In the genomic region with DNA sequence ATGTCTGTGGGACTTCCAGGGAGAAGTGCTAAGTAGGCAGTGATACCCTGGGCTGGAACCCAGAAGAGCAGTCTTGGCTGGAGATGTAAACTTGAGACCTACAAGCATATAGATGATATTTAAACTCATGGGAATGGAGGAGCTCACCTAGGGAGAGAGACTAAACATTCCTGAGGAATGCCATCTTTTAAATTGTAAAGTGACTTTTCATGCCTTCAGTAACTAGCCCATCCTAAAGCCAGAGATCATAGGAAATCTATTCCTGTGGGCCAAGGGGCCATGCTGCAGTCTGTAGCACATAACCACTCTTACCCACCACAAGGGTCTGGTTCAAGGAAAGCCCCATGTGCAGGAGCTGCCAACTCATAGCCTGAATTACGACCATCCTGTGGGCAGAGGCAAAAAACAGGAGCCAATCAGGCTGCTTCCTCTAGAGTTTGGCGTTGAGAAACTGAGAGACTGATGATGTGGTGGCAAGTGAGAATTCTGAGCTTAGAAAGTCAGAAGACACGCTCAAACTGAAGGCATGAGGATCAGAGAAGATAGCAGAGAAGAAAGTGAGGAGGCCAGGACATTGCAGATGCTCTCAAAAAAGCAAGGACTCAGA, we compare ENCODE assay signal across 16 cellular contexts. TPM values are rescaled to one million over a fixed set of nuclear protein-coding genes. Genes with fewer than 3 reads are reported as not detected.
DNase-seq lines count a peak whose midpoint lies in the region; ATAC-seq, FAIRE-seq and TF ChIP-seq lines count a peak whose summit lies in the region.
"Had no signal": no experiment of that assay in that cellular context is flagged by ENCODE, and none has a peak within 500 bp of the region (broad histone marks: within the 10 kb centered on the region; RNA-seq: fewer than 3 reads in every experiment).

No MANE protein-coding gene starts in this region.

- intact Hi-C loops in activated T-helper 2 cell treated with anti-CD3 and anti-CD28 coated beads, Interferon-gamma antibody, Interleukin-2, Interleukin-4, amounts not matched to agents 10 μg/mL and 5 μg/mL and 100 μg/mL, durations not matched to agents 14 hours and 24 hours and 36 hours (cut with micrococcal nuclease) = loop anchor here (1.0 to 2.0 kb wide), 3 partner anchors 8 to 34 kb away; no protein-coding TSS in a partner anchor
- intact Hi-C loops in cardiac septum (cut with DNase I) (no loop called here), kidney (cut with DNase I) (no loop called here)

- no peak overlapping the region for H3K9ac ChIP-seq in kidney (ENCODE audit: low read length in 2 of 2)

- ATAC-seq in GM19395 (IDR thresholded peaks at IDR 0.05; ENCODE audit: unreplicated experiment) (peak; percentile 66), HG02938 (IDR thresholded peaks at IDR 0.05; ENCODE audit: unreplicated experiment) (peak; percentile 59)

- no peaks in the 10 kb centered on the region for H3K36me3 ChIP-seq in kidney (ENCODE audit: control insufficient read depth in 1 of 2, insufficient read depth in 2 of 2, low read length in 2 of 2)
- H3K36me3 ChIP-seq: heart right ventricle, prostate gland had no signal

- TF ChIP-seq CTCF in GM12865 (IDR thresholded peaks at IDR 0.05; ENCODE audit: insufficient read depth, low read depth, low read length, missing control alignments) = no peak
- no peak for TF ChIP-seq CTCF in kidney (IDR thresholded peaks at IDR 0.05; ENCODE audit: borderline replicate concordance, extremely low read depth, insufficient read depth)

- no peaks in the 10 kb centered on the region for H3K9me3 ChIP-seq in kidney (ENCODE audit: control insufficient read depth in 1 of 2, low read length in 2 of 2)
- H3K9me3 ChIP-seq: heart right ventricle, prostate gland had no signal

- H3K36me3 Mint-ChIP-seq in activated T-helper 2 cell treated with anti-CD3 and anti-CD28 coated beads, Interferon-gamma antibody, Interleukin-2, Interleukin-4, amounts not matched to agents 10 μg/mL and 5 μg/mL and 100 μg/mL, durations not matched to agents 14 hours and 24 hours and 36 hours (ENCODE audit: low read depth) = no peaks in the 10 kb centered on the region

- no peaks in the 10 kb centered on the region for H3K9me3 Mint-ChIP-seq in activated T-helper 2 cell treated with anti-CD3 and anti-CD28 coated beads, Interferon-gamma antibody, Interleukin-2, Interleukin-4, amounts not matched to agents 10 μg/mL and 5 μg/mL and 100 μg/mL, durations not matched to agents 14 hours and 24 hours and 36 hours

- no peak overlapping the region for H3K4me3 ChIP-seq in GM12865 (ENCODE audit: low read depth, low read length)
- no peak overlapping the region for H3K4me3 ChIP-seq in kidney (ENCODE audit: low read length in 2 of 2)
- H3K4me3 ChIP-seq: heart right ventricle, prostate gland had no signal

- no peak overlapping the region for H3K4me3 Mint-ChIP-seq in activated T-helper 2 cell treated with anti-CD3 and anti-CD28 coated beads, Interferon-gamma antibody, Interleukin-2, Interleukin-4, amounts not matched to agents 10 μg/mL and 5 μg/mL and 100 μg/mL, durations not matched to agents 14 hours and 24 hours and 36 hours (ENCODE audit: low read depth)

- DNase-seq in GM12865 (ENCODE audit: low read depth) (peak; percentile 78), cardiac septum (ENCODE audit: low spot score) (no peak), NCI-H524 (lab: John Stamatoyannopoulos, UW) (no peak), kidney (no peak)
- no peak for DNase-seq in activated T-helper 2 cell treated with anti-CD3 and anti-CD28 coated beads, Interferon-gamma antibody, Interleukin-2, Interleukin-4, amounts not matched to agents 10 μg/mL and 5 μg/mL and 100 μg/mL, durations not matched to agents 14 hours and 24 hours and 36 hours (ENCODE audit: low spot score)
- no peak for DNase-seq in effector CD8-positive, alpha-beta T cell (lab: John Stamatoyannopoulos, UW)
- DNase-seq: heart right ventricle; kidney glomerular epithelial cell; NCI-H2081 treated with DMSO at 0.1 percent for 48 hours; Right ventricle myocardium superior; stimulated activated CD4-positive, alpha-beta T cell treated with anti-CD3 and anti-CD28 coated beads, Interleukin-15, amount 100 ng/mL, for 24 hours had no signal

- H3K27ac ChIP-seq in kidney (ENCODE audit: low read depth in 2 of 2, low read length in 2 of 2) = no peak overlapping the region
- H3K27ac ChIP-seq: prostate gland had no signal

- FAIRE-seq in kidney (lab: Jason Lieb, UNC) = no peak
- FAIRE-seq: D721Med, urothelium cell line had no signal

- peaks cover 52% of the 10 kb centered on the region for H3K4me1 Mint-ChIP-seq in activated T-helper 2 cell treated with anti-CD3 and anti-CD28 coated beads, Interferon-gamma antibody, Interleukin-2, Interleukin-4, amounts not matched to agents 10 μg/mL and 5 μg/mL and 100 μg/mL, durations not matched to agents 14 hours and 24 hours and 36 hours (ENCODE audit: low read depth)

- H3K4me1 ChIP-seq in kidney (ENCODE audit: control insufficient read depth in 1 of 2, insufficient read depth in 1 of 2, low read depth in 1 of 2, low read length in 2 of 2) = peaks cover 22 to 23% of the 10 kb centered on the region in 2 donors

- H3K27ac Mint-ChIP-seq in activated T-helper 2 cell treated with anti-CD3 and anti-CD28 coated beads, Interferon-gamma antibody, Interleukin-2, Interleukin-4, amounts not matched to agents 10 μg/mL and 5 μg/mL and 100 μg/mL, durations not matched to agents 14 hours and 24 hours and 36 hours = peak overlapping the region; percentile 22

- H3K27me3 Mint-ChIP-seq in activated T-helper 2 cell treated with anti-CD3 and anti-CD28 coated beads, Interferon-gamma antibody, Interleukin-2, Interleukin-4, amounts not matched to agents 10 μg/mL and 5 μg/mL and 100 μg/mL, durations not matched to agents 14 hours and 24 hours and 36 hours (ENCODE audit: low read depth) = no peaks in the 10 kb centered on the region

RNA-seq across cellular contexts. Expression of gene CTDSPL, which starts 37.5 kb away (rescaled TPM):
- 8.7 and 11.8 TPM in 2 replicates for total RNA-seq in activated T-helper 2 cell treated with anti-CD3 and anti-CD28 coated beads, Interferon-gamma antibody, Interleukin-2, Interleukin-4, amounts not matched to agents 10 μg/mL and 5 μg/mL and 100 μg/mL, durations not matched to agents 14 hours and 24 hours and 36 hours
- total RNA-seq in cardiac septum (36.4 TPM), kidney (78.3 TPM)
- polyA plus RNA-seq in kidney (ENCODE audit: insufficient read depth, low read depth, low replicate concordance) = 55.9 TPM
